Comparison of ENCODE assay signal across 8 cellular contexts in genomic region chr3:119469378-119470189, GRCh38. TPM values are rescaled to one million over a fixed set of nuclear protein-coding genes. Genes with fewer than 3 reads are reported as not detected.
DNase-seq lines count a peak whose midpoint lies in the region; TF ChIP-seq lines count a peak whose summit lies in the region.

No MANE protein-coding gene starts in this region.

- H3K27ac ChIP-seq in cingulate gyrus (ENCODE audit: low read depth, low read length) (peak overlapping the region; percentile 81), transverse colon (peak overlapping the region; percentile 78 to 87 (median 84))

- no peak for TF ChIP-seq EP300 in transverse colon (IDR thresholded peaks at IDR 0.05; ENCODE audit: low read depth)

- intact Hi-C loops in transverse colon (cut with DNase I; ENCODE audit: low total_unique reads), result no loop called here

- in situ Hi-C loops in transverse colon (cut with MboI; ENCODE audit: low pct_ligation_motif_present in 1 of 4, low pct_unique_long_range_greater_than_20kb in 1 of 4, low sequenced_read_pairs in 3 of 4), result no loop called here

- no peak for TF ChIP-seq CTCF in GM12865 (IDR thresholded peaks at IDR 0.05; ENCODE audit: insufficient read depth, low read depth, low read length, missing control alignments)
- TF ChIP-seq CTCF in HFF-Myc (IDR thresholded peaks at IDR 0.05; ENCODE audit: low read depth, low read length, missing control alignments), result no peak
- peak in 1 of 5 experiments; percentile 11 for TF ChIP-seq CTCF in transverse colon (IDR thresholded peaks at IDR 0.05)

- H3K4me1 ChIP-seq in NT2/D1 (ENCODE audit: insufficient read depth, insufficient read length) (peaks cover 2% of the 10 kb centered on the region), transverse colon (peaks cover 9 to 31% (median 20%) of the 10 kb centered on the region in 4 donors)

- no peaks in the 10 kb centered on the region for H3K27me3 ChIP-seq in NT2/D1 (ENCODE audit: insufficient read depth, insufficient read length)
- no peaks in the 10 kb centered on the region for H3K27me3 ChIP-seq in transverse colon

- H3K36me3 ChIP-seq in NT2/D1 (ENCODE audit: insufficient read depth, insufficient read length, low read length), result peaks cover 20% of the 10 kb centered on the region
- peaks cover 0 to 15% (median 0%) of the 10 kb centered on the region in 4 donors for H3K36me3 ChIP-seq in transverse colon

- WGBS in transverse colon (ENCODE audit: low coverage in 1 of 2), 2 donors, result 9 to 10% methylated on average over 8 to 17 of the region's 17 CpGs

- DNase-seq in GM12865 (ENCODE audit: low read depth) (peak; percentile 37), HFF-Myc (ENCODE audit: extremely low read depth, low read depth) (no peak), NT2/D1 (ENCODE audit: low read depth, low spot score) (no peak), lung microvascular endothelial cell (ENCODE audit: low read depth in 2 of 2) (peak; percentile 41 to 42), transverse colon (no peak), NCI-H748 (lab: John Stamatoyannopoulos, UW; ENCODE audit: unreplicated experiment) (no peak), GM19240 (ENCODE audit: insufficient read length, low spot score) (no peak)

- H3K9ac ChIP-seq in NT2/D1 (ENCODE audit: insufficient read length, low read depth), result peak overlapping the region; percentile 91

- H3K4me3 ChIP-seq in GM12865 (ENCODE audit: low read depth, low read length) (peak overlapping the region; percentile 99), HFF-Myc (replicated peaks; ENCODE audit: low read depth, low read length) (peak overlapping the region; percentile 76), NT2/D1 (ENCODE audit: insufficient read length, low read depth) (peak overlapping the region; percentile 80), transverse colon (peak overlapping the region; percentile 62 to 85 (median 78))

- H3K9me3 ChIP-seq in NT2/D1 (ENCODE audit: insufficient read depth, low read length) (no peaks in the 10 kb centered on the region), transverse colon (no peaks in the 10 kb centered on the region)

- TF ChIP-seq POLR2A in transverse colon (IDR thresholded peaks at IDR 0.05), result no peak

RNA-seq across cellular contexts. Expression of gene POGLUT1, which starts 0.8 kb away (rescaled TPM):
- total RNA-seq in lung microvascular endothelial cell, result 10.2 and 17.3 TPM in 2 replicates
- total RNA-seq in transverse colon, result 10 to 100 TPM in 2 of 4 donors, 1 to 10 TPM in 2; 1.5 to 16.7 (median 8.4) TPM

RNA-seq across cellular contexts. Expression of gene TMEM39A, which starts 6.2 kb away (rescaled TPM):
- total RNA-seq in lung microvascular endothelial cell (20.0 and 26.6 TPM in 2 replicates), transverse colon (10 to 100 TPM in 3 of 4 donors, 1 to 10 TPM in 1; 7.1 to 38.4 (median 32.1) TPM)

RNA-seq across cellular contexts. Expression of gene TIMMDC1, which starts 28.8 kb away (rescaled TPM):
- total RNA-seq in lung microvascular endothelial cell (25.3 and 28.2 TPM in 2 replicates), transverse colon (10 to 100 TPM; 25.7 to 50.8 (median 35.0) TPM)

Comparison
In these comparisons a context has a peak if more than half of its experiments do, and no peak if none do; other contexts are left out.
1. DNase-seq: peak in GM12865 (single experiment) and lung microvascular endothelial cell (2 of 2); none in HFF-Myc (single experiment), NT2/D1 (single experiment), transverse colon (single experiment), NCI-H748 (single experiment) and GM19240 (single experiment).
2. Peak in every context shown above with its lines, with median percentiles within 50 percentile points of each other: H3K4me3 ChIP-seq.